17 cellular contexts compared by ENCODE assay signal in genomic region chr1:42368096-42368795, GRCh38. TPM values are rescaled to one million over a fixed set of nuclear protein-coding genes. Genes with fewer than 3 reads are reported as not detected.
DNase-seq lines count a peak whose midpoint lies in the region; ATAC-seq, FAIRE-seq and TF ChIP-seq lines count a peak whose summit lies in the region.
"Had no signal": no experiment of that assay in that cellular context is flagged by ENCODE, and none has a peak within 500 bp of the region (broad histone marks: within the 10 kb centered on the region; RNA-seq: fewer than 3 reads in every experiment).

No MANE protein-coding gene starts in this region.

- ATAC-seq in mucosa of descending colon (peak; percentile 74), upper lobe of right lung (peak; percentile 72)
- ATAC-seq: K562 had no signal

- no peaks in the 10 kb centered on the region for H3K36me3 ChIP-seq in mucosa of descending colon (ENCODE audit: low read depth)
- no peaks in the 10 kb centered on the region for H3K36me3 ChIP-seq in upper lobe of right lung
- H3K36me3 ChIP-seq: BE2C, HAP-1 had no signal

- TF ChIP-seq CTCF in mucosa of descending colon (IDR thresholded peaks at IDR 0.05) (no peak), upper lobe of right lung (IDR thresholded peaks at IDR 0.05) (no peak)

- DNase-seq in RCC 7860 (ENCODE audit: low spot score) (peak; percentile 59), kidney tubule cell (ENCODE audit: low spot score) (peak; percentile 89), mucosa of descending colon (no peak), upper lobe of right lung (no peak), NCI-H526 (lab: John Stamatoyannopoulos, UW) (no peak), cardiac septum (ENCODE audit: low spot score) (no peak), D341Med (ENCODE audit: low spot score) (no peak)
- DNase-seq in activated CD4-positive, alpha-beta T cell treated with anti-CD3 and anti-CD28 coated beads for 1 hour = no peak
- DNase-seq: BE2C; CD4-positive, alpha-beta T cell; MV-4-11; NCI-H187 treated with DMSO at 0.1 percent for 48 hours; NCI-H446; NCI-H774 had no signal

- H3K27ac ChIP-seq in upper lobe of right lung = peak overlapping the region; percentile 30
- H3K27ac ChIP-seq: HL-60 had no signal

- no peaks in the 10 kb centered on the region for H3K9me3 ChIP-seq in mucosa of descending colon
- no peaks in the 10 kb centered on the region for H3K9me3 ChIP-seq in upper lobe of right lung
- H3K9me3 ChIP-seq: BE2C, HAP-1 had no signal

- H3K4me3 ChIP-seq in mucosa of descending colon (no peak overlapping the region), upper lobe of right lung (no peak overlapping the region)
- H3K4me3 ChIP-seq: HAP-1, K562 had no signal

- H3K4me1 ChIP-seq in mucosa of descending colon (ENCODE audit: low read depth) = no peaks in the 10 kb centered on the region
- no peaks in the 10 kb centered on the region for H3K4me1 ChIP-seq in upper lobe of right lung
- H3K4me1 ChIP-seq: BE2C, HAP-1 had no signal

- H3K27me3 ChIP-seq in upper lobe of right lung = peaks cover 4% of the 10 kb centered on the region
- H3K27me3 ChIP-seq: BE2C had no signal

- intact Hi-C loops in mucosa of descending colon (cut with DNase I, micrococcal nuclease) = no loop called here
- intact Hi-C loops in upper lobe of right lung (cut with DNase I) = no loop called here
- intact Hi-C loops in cardiac septum (cut with DNase I) = no loop called here

- peak; percentile 93 for FAIRE-seq in RCC 7860 (lab: Jason Lieb, UNC)
- FAIRE-seq: K562 had no signal

RNA-seq across cellular contexts. Expression of gene RIMKLA, which starts 12.3 kb away (rescaled TPM):
- total RNA-seq in mucosa of descending colon = 10 to 100 TPM; 13.3 to 18.9 (median 14.5) TPM
- total RNA-seq in upper lobe of right lung = 10.4 TPM
- total RNA-seq in cardiac septum = 7.6 TPM

RNA-seq across cellular contexts. Expression of gene FOXJ3, which starts 33.2 kb away (rescaled TPM):
- 10 to 100 TPM; 47.0 to 57.3 (median 53.4) TPM for total RNA-seq in mucosa of descending colon
- 47.0 TPM for total RNA-seq in upper lobe of right lung
- total RNA-seq in cardiac septum = 46.2 TPM

Comparison
In these comparisons a context has a peak if more than half of its experiments do, and no peak if none do; other contexts are left out.
1. DNase-seq: peak in RCC 7860 (single experiment) and kidney tubule cell (single experiment); none in mucosa of descending colon (0 of 3), upper lobe of right lung (single experiment), NCI-H526 (0 of 2), cardiac septum (single experiment), activated CD4-positive, alpha-beta T cell treated with anti-CD3 and anti-CD28 coated beads for 1 hour (single experiment) and D341Med (single experiment).